ENCODE assay signal across 8 cellular contexts in the genomic region with DNA sequence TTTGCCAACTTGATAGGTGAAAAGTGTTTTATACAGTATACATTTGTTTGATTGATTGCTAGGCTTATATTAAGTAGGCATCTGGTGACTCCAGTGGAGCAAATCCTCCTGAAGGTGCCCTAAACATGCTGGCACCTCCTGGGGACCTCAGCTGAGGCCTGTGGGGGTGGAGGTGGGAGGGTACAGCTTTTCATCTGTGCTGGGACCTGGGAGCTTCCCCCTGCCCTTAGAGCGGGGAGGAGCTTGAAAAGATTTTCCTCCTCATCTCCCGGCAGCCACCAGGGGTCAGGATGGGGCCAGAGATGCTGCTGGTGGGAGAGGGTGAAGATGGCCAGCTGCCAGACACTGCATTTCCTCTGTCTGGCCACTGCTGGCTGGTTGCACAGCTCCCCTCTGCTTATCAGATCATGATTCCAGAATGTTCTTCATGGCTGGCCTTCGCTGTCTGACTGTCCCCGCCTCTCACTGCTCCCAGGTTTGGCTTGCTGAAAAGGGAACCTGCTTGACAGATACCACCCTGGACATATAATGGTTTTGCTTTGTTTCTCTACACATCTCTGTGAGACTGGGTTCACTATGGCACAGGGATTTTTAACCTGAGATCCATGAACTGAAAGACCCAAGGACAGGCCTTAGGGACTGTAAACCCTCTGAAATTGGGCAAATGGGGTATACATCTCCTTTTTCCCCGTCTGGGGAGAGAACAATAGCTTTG. TPM values are rescaled to one million over a fixed set of nuclear protein-coding genes. Genes with fewer than 3 reads are reported as not detected.
A peak's percentile ranks its signal among the peaks of the same experiment; 100 is the strongest.
DNase-seq lines count a peak whose midpoint lies in the region; ATAC-seq and TF ChIP-seq lines count a peak whose summit lies in the region.

No MANE protein-coding gene starts in this region.

- peak; percentile 91 for ATAC-seq in GM19395 (IDR thresholded peaks at IDR 0.05; ENCODE audit: unreplicated experiment)
- ATAC-seq in HG03460 (IDR thresholded peaks at IDR 0.05; ENCODE audit: unreplicated experiment), result peak; percentile 99
- ATAC-seq in activated CD4-positive, alpha-beta T cell treated with anti-CD3 and anti-CD28 coated beads for 36 hours, result peak; percentile 99
- ATAC-seq in left lung, result peak; percentile 100

- H3K27ac Mint-ChIP-seq in CD14-positive monocyte, result no peak overlapping the region
- H3K27ac Mint-ChIP-seq in activated CD4-positive, alpha-beta T cell treated with anti-CD3 and anti-CD28 coated beads for 36 hours, result no peak overlapping the region
- H3K27ac Mint-ChIP-seq in chondrocyte (ENCODE audit: unreplicated experiment), result no peak overlapping the region

- TF ChIP-seq CTCF in CD14-positive monocyte (IDR thresholded peaks at IDR 0.05) (peak; percentile 75), chondrocyte (IDR thresholded peaks at IDR 0.05) (peak; percentile 84), left lung (IDR thresholded peaks at IDR 0.05) (peak; percentile 65 to 79)

- no peak overlapping the region for H3K27ac ChIP-seq in left lung

- H3K4me1 ChIP-seq in left lung, result peaks cover 0 to 5% of the 10 kb centered on the region in 2 donors

- H3K36me3 ChIP-seq in left lung, result no peaks in the 10 kb centered on the region

- POLR2A ChIA-PET in activated CD4-positive, alpha-beta T cell treated with anti-CD3 and anti-CD28 coated beads for 36 hours (lab: Charles Lee), result no interaction called here

- peak; percentile 85 for DNase-seq in CD14-positive monocyte (ENCODE audit: low spot score)
- peak; percentile 73 for DNase-seq in NCI-H510A treated with DMSO at 0.1 percent for 48 hours (lab: John Stamatoyannopoulos, UW)
- peak; percentile 93 for DNase-seq in activated CD4-positive, alpha-beta T cell treated with anti-CD3 and anti-CD28 coated beads for 36 hours
- no peak for DNase-seq in chondrocyte (ENCODE audit: low spot score)
- DNase-seq in left lung, result peak; percentile 87 to 90
- peak; percentile 65 to 69 for DNase-seq in stimulated activated CD4-positive, alpha-beta T cell treated with anti-CD3 and anti-CD28 coated beads, Interleukin-4, amount 100 ng/mL, for 4 hours

- no peaks in the 10 kb centered on the region for H3K9me3 ChIP-seq in left lung

- CTCF ChIA-PET in activated CD4-positive, alpha-beta T cell treated with anti-CD3 and anti-CD28 coated beads for 36 hours (lab: Charles Lee), result interaction anchor here (0.6 to 3.5 kb wide), 41 partner anchors 9 to 718 kb away, joined by 3 to 37 read pairs (median 4); a partner anchor contains a TSS

- intact Hi-C loops in CD14-positive monocyte (cut with micrococcal nuclease) (loop anchor here in 1 of 2 donors (5.0 kb wide), 1 partner anchor 323 kb away; no protein-coding TSS in a partner anchor), left lung (cut with DNase I) (no loop called here)
- intact Hi-C loops in activated CD4-positive, alpha-beta T cell treated with anti-CD3 and anti-CD28 coated beads for 36 hours (cut with DNase I, micrococcal nuclease), result loop anchor here (1.0 to 2.0 kb wide), 6 partner anchors 43 to 364 kb away; a partner anchor contains a TSS

- H3K4me1 Mint-ChIP-seq in CD14-positive monocyte, result peaks cover 5% of the 10 kb centered on the region
- H3K4me1 Mint-ChIP-seq in activated CD4-positive, alpha-beta T cell treated with anti-CD3 and anti-CD28 coated beads for 36 hours, result peaks cover 7% of the 10 kb centered on the region
- peaks cover 3% of the 10 kb centered on the region for H3K4me1 Mint-ChIP-seq in chondrocyte (ENCODE audit: low read depth)

- no peaks in the 10 kb centered on the region for H3K27me3 ChIP-seq in left lung

- peaks cover 0 to 8% (median 1%) of the 10 kb centered on the region in 7 donors for H3K9me3 Mint-ChIP-seq in CD14-positive monocyte
- H3K9me3 Mint-ChIP-seq in activated CD4-positive, alpha-beta T cell treated with anti-CD3 and anti-CD28 coated beads for 36 hours (ENCODE audit: low read depth), result no peaks in the 10 kb centered on the region
- peaks cover 4% of the 10 kb centered on the region for H3K9me3 Mint-ChIP-seq in chondrocyte (ENCODE audit: low read depth)

- peaks cover 2 to 21% (median 11%) of the 10 kb centered on the region in 3 donors for H3K27me3 Mint-ChIP-seq in CD14-positive monocyte (ENCODE audit: low read depth in 3 of 3)
- peaks cover 16% of the 10 kb centered on the region for H3K27me3 Mint-ChIP-seq in activated CD4-positive, alpha-beta T cell treated with anti-CD3 and anti-CD28 coated beads for 36 hours
- H3K27me3 Mint-ChIP-seq in chondrocyte (ENCODE audit: low read depth), result peaks cover 28% of the 10 kb centered on the region

- H3K36me3 Mint-ChIP-seq in CD14-positive monocyte (no peaks in the 10 kb centered on the region), chondrocyte (ENCODE audit: low read depth) (no peaks in the 10 kb centered on the region)
- no peaks in the 10 kb centered on the region for H3K36me3 Mint-ChIP-seq in activated CD4-positive, alpha-beta T cell treated with anti-CD3 and anti-CD28 coated beads for 36 hours (ENCODE audit: low read depth)

- no peak overlapping the region for H3K4me3 Mint-ChIP-seq in CD14-positive monocyte
- no peak overlapping the region for H3K4me3 Mint-ChIP-seq in activated CD4-positive, alpha-beta T cell treated with anti-CD3 and anti-CD28 coated beads for 36 hours
- no peak overlapping the region for H3K4me3 Mint-ChIP-seq in chondrocyte (ENCODE audit: unreplicated experiment)

- no peak overlapping the region for H3K4me3 ChIP-seq in left lung

RNA-seq across cellular contexts. Expression of a gene that starts 10.5 kb away (rescaled TPM):
- 1 to 10 TPM; 3.7 to 4.1 TPM for polyA plus RNA-seq in CD14-positive monocyte
- total RNA-seq in activated CD4-positive, alpha-beta T cell treated with anti-CD3 and anti-CD28 coated beads for 36 hours, result not detected
- total RNA-seq in chondrocyte (0.20 TPM in 1 of 3 replicates, not detected in the others), left lung (1 to 10 TPM; 1.3 TPM)

RNA-seq across cellular contexts. Expression of a gene that starts 21.4 kb away (rescaled TPM):
- 10 to 100 TPM; 32.2 to 37.0 TPM for polyA plus RNA-seq in CD14-positive monocyte
- total RNA-seq in activated CD4-positive, alpha-beta T cell treated with anti-CD3 and anti-CD28 coated beads for 36 hours, result 100 to 1,000 TPM; 162 to 166 TPM
- 16.4 to 27.3 TPM (median 18.5 TPM) in 3 replicates for total RNA-seq in chondrocyte
- total RNA-seq in left lung, result 100 to 1,000 TPM in 1 of 2 donors, 10 to 100 TPM in 1; 93.7 to 121 TPM

RNA-seq across cellular contexts. Expression of a gene that starts 33.0 kb away (rescaled TPM):
- 10 to 100 TPM; 15.3 to 17.0 TPM for polyA plus RNA-seq in CD14-positive monocyte
- total RNA-seq in activated CD4-positive, alpha-beta T cell treated with anti-CD3 and anti-CD28 coated beads for 36 hours, result 1 to 10 TPM; 8.3 to 8.5 TPM
- total RNA-seq in chondrocyte (11.8 to 21.6 TPM (median 12.3 TPM) in 3 replicates), left lung (10 to 100 TPM; 15.2 to 20.3 TPM)

RNA-seq across cellular contexts. Expression of a gene that starts 37.5 kb away (rescaled TPM):
- under 1 TPM in 1 of 2 donors, not detected in 1; 0.07 TPM for polyA plus RNA-seq in CD14-positive monocyte
- total RNA-seq in activated CD4-positive, alpha-beta T cell treated with anti-CD3 and anti-CD28 coated beads for 36 hours, result 1 to 10 TPM; 1.0 to 1.3 TPM
- total RNA-seq in chondrocyte (5.9 to 11.8 TPM (median 9.8 TPM) in 3 replicates), left lung (1 to 10 TPM; 2.9 to 3.1 TPM)

RNA-seq across cellular contexts. Expression of a gene that starts 47.1 kb away (rescaled TPM):
- polyA plus RNA-seq in CD14-positive monocyte, result not detected
- 1 to 10 TPM; 3.1 to 3.7 TPM for total RNA-seq in activated CD4-positive, alpha-beta T cell treated with anti-CD3 and anti-CD28 coated beads for 36 hours
- total RNA-seq in chondrocyte (not detected in 3 replicates), left lung (under 1 TPM; 0.26 to 0.55 TPM)

Comparison
In these comparisons a context has a peak if more than half of its experiments do, and no peak if none do; other contexts are left out.
1. intact Hi-C loops: an anchor here in activated CD4-positive, alpha-beta T cell treated with anti-CD3 and anti-CD28 coated beads for 36 hours (1.0 to 2.0 kb wide); none called in left lung.